12 cellular contexts compared by ENCODE assay signal in the genomic region with DNA sequence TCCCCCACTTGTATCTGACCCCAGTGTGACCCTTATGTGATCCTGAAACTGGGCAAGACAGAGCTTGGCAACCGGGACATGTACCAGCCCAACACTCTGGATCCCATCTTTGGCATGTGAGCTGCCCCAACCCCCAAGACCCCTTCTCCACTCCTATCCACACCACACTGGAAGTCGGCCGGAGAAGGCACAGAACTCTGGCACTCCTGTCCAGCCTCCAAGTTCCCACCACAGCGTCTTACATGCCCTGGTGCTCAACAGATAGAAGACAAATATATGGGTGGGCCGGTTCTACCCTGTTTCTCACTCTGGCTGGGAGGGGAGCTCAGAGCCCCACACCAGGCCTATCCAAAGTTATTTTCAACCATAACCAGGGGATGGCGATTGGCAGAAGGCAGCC. TPM values are rescaled to one million over a fixed set of nuclear protein-coding genes. Genes with fewer than 3 reads are reported as not detected.
DNase-seq lines count a peak whose midpoint lies in the region; ATAC-seq and TF ChIP-seq lines count a peak whose summit lies in the region.
"Had no signal": no experiment of that assay in that cellular context is flagged by ENCODE, and none has a peak within 500 bp of the region (broad histone marks: within the 10 kb centered on the region; RNA-seq: fewer than 3 reads in every experiment).

No MANE protein-coding gene starts in this region.

- no peak overlapping the region for H3K4me3 ChIP-seq in coronary artery
- H3K4me3 ChIP-seq in neuronal stem cell (ENCODE audit: low read length in 2 of 2), result no peak overlapping the region
- H3K4me3 ChIP-seq in effector memory CD4-positive, alpha-beta T cell (ENCODE audit: insufficient read depth, low read depth, low read length, poor library complexity, severe bottlenecking), result no peak overlapping the region

- no peak for ATAC-seq in natural killer cell treated with Interleukin-12 subunit alpha and Interleukin-12 subunit beta and Interleukin-15 and Interleukin-18, amount 100 ng/mL, for 72 hours
- ATAC-seq in natural killer cell (no peak), HG02759 (IDR thresholded peaks at IDR 0.05; ENCODE audit: unreplicated experiment) (no peak)

- H2BK15ac ChIP-seq in neuronal stem cell (ENCODE audit: low read length), result no peak overlapping the region

- no peak overlapping the region for H3K18ac ChIP-seq in neuronal stem cell (ENCODE audit: low read length)

- no peak overlapping the region for H3K4me2 ChIP-seq in neuronal stem cell (ENCODE audit: insufficient read depth, low read length, poor library complexity, severe bottlenecking)

- intact Hi-C loops in natural killer cell (cut with micrococcal nuclease), result no loop called here

- no CpG with 5 or more reads among the region's 6 CpGs for WGBS in neuronal stem cell (ENCODE audit: extremely low coverage in 2 of 2, insufficient read length in 2 of 2, insufficient replicate concordance in 1 of 2), 2 donors

- H3K4me1 ChIP-seq in neuronal stem cell (ENCODE audit: control insufficient read depth in 2 of 2, insufficient read depth in 1 of 2, low read depth in 1 of 2, low read length in 2 of 2), result no peaks in the 10 kb centered on the region
- H3K4me1 ChIP-seq in effector memory CD4-positive, alpha-beta T cell (ENCODE audit: control insufficient read depth, insufficient read depth, low read length, poor library complexity, severe bottlenecking), result no peaks in the 10 kb centered on the region
- H3K4me1 ChIP-seq: Caco-2 had no signal

- H3K14ac ChIP-seq in neuronal stem cell (ENCODE audit: low read length), result no peak overlapping the region

- no peak overlapping the region for H2AFZ ChIP-seq in neuronal stem cell (ENCODE audit: low read length)

- no peaks in the 10 kb centered on the region for H3K27me3 ChIP-seq in neuronal stem cell (ENCODE audit: control insufficient read depth in 3 of 3, insufficient read depth in 3 of 3, low read depth in 1 of 3, low read length in 3 of 3)
- no peaks in the 10 kb centered on the region for H3K27me3 ChIP-seq in effector memory CD4-positive, alpha-beta T cell (replicated peaks; ENCODE audit: control insufficient read depth, insufficient read depth, low read length, poor library complexity, severe bottlenecking)

- H2BK5ac ChIP-seq in neuronal stem cell (ENCODE audit: low read length), result no peak overlapping the region

- H3K36me3 Mint-ChIP-seq in natural killer cell treated with Interleukin-12 subunit alpha and Interleukin-12 subunit beta and Interleukin-15 and Interleukin-18, amount 100 ng/mL, for 72 hours, result no peaks in the 10 kb centered on the region
- no peaks in the 10 kb centered on the region for H3K36me3 Mint-ChIP-seq in natural killer cell

- TF ChIP-seq CTCF in natural killer cell (IDR thresholded peaks at IDR 0.05), result no peak
- TF ChIP-seq CTCF in coronary artery (IDR thresholded peaks at IDR 0.05), result no peak

- no peaks in the 10 kb centered on the region for H3K27me3 Mint-ChIP-seq in natural killer cell treated with Interleukin-12 subunit alpha and Interleukin-12 subunit beta and Interleukin-15 and Interleukin-18, amount 100 ng/mL, for 72 hours
- H3K27me3 Mint-ChIP-seq in natural killer cell (ENCODE audit: low read depth in 2 of 2), result no peaks in the 10 kb centered on the region
- H3K27me3 Mint-ChIP-seq: CD4-positive, alpha-beta T cell had no signal

- H3K9ac ChIP-seq in neuronal stem cell (ENCODE audit: low read depth, low read length, poor library complexity), result no peak overlapping the region

- H2BK120ac ChIP-seq in neuronal stem cell (ENCODE audit: low read depth, low read length), result no peak overlapping the region

- peak; percentile 28 for DNase-seq in natural killer cell treated with Interleukin-12 subunit alpha and Interleukin-12 subunit beta and Interleukin-15 and Interleukin-18, amount 100 ng/mL, for 72 hours (ENCODE audit: low spot score)
- DNase-seq in natural killer cell (no peak), coronary artery (ENCODE audit: low spot score) (peak; percentile 35), neuronal stem cell (ENCODE audit: low spot score) (no peak)
- no peak for DNase-seq in effector memory CD4-positive, alpha-beta T cell
- DNase-seq: ACHN, Caco-2, H9 had no signal

- no peak overlapping the region for H2BK12ac ChIP-seq in neuronal stem cell (ENCODE audit: low read length)

- H3K9me3 ChIP-seq in neuronal stem cell (replicated peaks in 1 of 2; ENCODE audit: control insufficient read depth in 2 of 2, insufficient read depth in 1 of 2, low read depth in 1 of 2, low read length in 2 of 2), result no peaks in the 10 kb centered on the region
- no peaks in the 10 kb centered on the region for H3K9me3 ChIP-seq in effector memory CD4-positive, alpha-beta T cell (ENCODE audit: control insufficient read depth, low read length)
- H3K9me3 ChIP-seq: Caco-2 had no signal

- no peaks in the 10 kb centered on the region for H3K9me3 Mint-ChIP-seq in natural killer cell treated with Interleukin-12 subunit alpha and Interleukin-12 subunit beta and Interleukin-15 and Interleukin-18, amount 100 ng/mL, for 72 hours
- H3K9me3 Mint-ChIP-seq in natural killer cell, result no peaks in the 10 kb centered on the region
- H3K9me3 Mint-ChIP-seq: CD4-positive, alpha-beta T cell; H9 had no signal

- no peak overlapping the region for H4K91ac ChIP-seq in neuronal stem cell (ENCODE audit: low read depth, low read length, poor library complexity)

- H4K8ac ChIP-seq in neuronal stem cell (ENCODE audit: low read depth, low read length), result no peak overlapping the region

- peaks cover 4 to 21% of the 10 kb centered on the region in 2 donors for H3K36me3 ChIP-seq in neuronal stem cell (replicated peaks in 1 of 2; ENCODE audit: control insufficient read depth in 2 of 2, insufficient read depth in 2 of 2, low read length in 2 of 2)
- no peaks in the 10 kb centered on the region for H3K36me3 ChIP-seq in effector memory CD4-positive, alpha-beta T cell (ENCODE audit: control insufficient read depth, insufficient read depth, low read length)

- no peak overlapping the region for H2AK5ac ChIP-seq in neuronal stem cell (ENCODE audit: low read depth, low read length)

- H3K4me1 Mint-ChIP-seq in natural killer cell treated with Interleukin-12 subunit alpha and Interleukin-12 subunit beta and Interleukin-15 and Interleukin-18, amount 100 ng/mL, for 72 hours (ENCODE audit: low read depth in 2 of 2), result no peaks in the 10 kb centered on the region
- no peaks in the 10 kb centered on the region for H3K4me1 Mint-ChIP-seq in natural killer cell
- H3K4me1 Mint-ChIP-seq: H9 had no signal

- H3K27ac ChIP-seq in coronary artery, result no peak overlapping the region
- H3K27ac ChIP-seq in neuronal stem cell (replicated peaks; ENCODE audit: low read length), result no peak overlapping the region
- no peak overlapping the region for H3K27ac ChIP-seq in effector memory CD4-positive, alpha-beta T cell (ENCODE audit: insufficient read depth, low read length, poor library complexity, severe bottlenecking)
- H3K27ac ChIP-seq: C4-2B had no signal

- H3K79me1 ChIP-seq in neuronal stem cell (ENCODE audit: low read depth, low read length), result no peaks in the 10 kb centered on the region

- no peak overlapping the region for H3K27ac Mint-ChIP-seq in natural killer cell treated with Interleukin-12 subunit alpha and Interleukin-12 subunit beta and Interleukin-15 and Interleukin-18, amount 100 ng/mL, for 72 hours
- H3K27ac Mint-ChIP-seq in natural killer cell, result no peak overlapping the region
- H3K27ac Mint-ChIP-seq: CD4-positive, alpha-beta T cell had no signal

- peak overlapping the region; percentile 55 for H3K23ac ChIP-seq in neuronal stem cell (ENCODE audit: low read depth, low read length, poor library complexity)

- no peak overlapping the region for H3K4ac ChIP-seq in neuronal stem cell (ENCODE audit: low read length)

- H3K4me3 Mint-ChIP-seq in natural killer cell treated with Interleukin-12 subunit alpha and Interleukin-12 subunit beta and Interleukin-15 and Interleukin-18, amount 100 ng/mL, for 72 hours, result no peak overlapping the region
- H3K4me3 Mint-ChIP-seq in natural killer cell, result no peak overlapping the region
- H3K4me3 Mint-ChIP-seq: CD4-positive, alpha-beta T cell; H9 had no signal

RNA-seq across cellular contexts. Expression of gene LMAN2L, which starts 40.8 kb away (rescaled TPM):
- total RNA-seq in natural killer cell treated with Interleukin-12 subunit alpha and Interleukin-12 subunit beta and Interleukin-15 and Interleukin-18, amount 100 ng/mL, for 72 hours, result 1 to 10 TPM; 7.5 to 8.3 TPM
- total RNA-seq in natural killer cell, result 1 to 10 TPM; 4.0 to 7.9 (median 5.9) TPM
- polyA plus RNA-seq in neuronal stem cell (2013, experiment 1 of 2), result 17.6 TPM
- 18.5 TPM for polyA plus RNA-seq in neuronal stem cell (2013, experiment 2 of 2)

RNA-seq across cellular contexts. Expression of gene FER1L5, which starts 56.5 kb away (rescaled TPM):
- total RNA-seq in natural killer cell treated with Interleukin-12 subunit alpha and Interleukin-12 subunit beta and Interleukin-15 and Interleukin-18, amount 100 ng/mL, for 72 hours, result not detected
- total RNA-seq in natural killer cell, result not detected
- 0.47 TPM for polyA plus RNA-seq in neuronal stem cell (2013, experiment 1 of 2)
- 0.47 TPM for polyA plus RNA-seq in neuronal stem cell (2013, experiment 2 of 2)
- total RNA-seq: CD4-positive, alpha-beta T cell; HT-29 had no signal

Comparison
In these comparisons a context has a peak if more than half of its experiments do, and no peak if none do; other contexts are left out.
1. DNase-seq: peak in natural killer cell treated with Interleukin-12 subunit alpha and Interleukin-12 subunit beta and Interleukin-15 and Interleukin-18, amount 100 ng/mL, for 72 hours (single experiment) and coronary artery (single experiment); none in natural killer cell (single experiment), neuronal stem cell (single experiment) and effector memory CD4-positive, alpha-beta T cell (0 of 3).